Comparison of ENCODE assay signal across 8 cellular contexts in genomic region chr17:40559954-40560591, GRCh38. TPM values are rescaled to one million over a fixed set of nuclear protein-coding genes. Genes with fewer than 3 reads are reported as not detected.
DNase-seq lines count a peak whose midpoint lies in the region; ATAC-seq, FAIRE-seq and TF ChIP-seq lines count a peak whose summit lies in the region.

No MANE protein-coding gene starts in this region.

- H3K9me3 Mint-ChIP-seq in activated CD8-positive, alpha-beta T cell treated with anti-CD3 and anti-CD28 coated beads for 36 hours, result no peaks in the 10 kb centered on the region

- TF ChIP-seq CTCF in D721Med (IDR thresholded peaks at IDR 0.05; ENCODE audit: insufficient read depth, missing control alignments), result peak; percentile 100
- TF ChIP-seq CTCF in activated CD8-positive, alpha-beta T cell treated with anti-CD3 and anti-CD28 coated beads for 36 hours (IDR thresholded peaks at IDR 0.05), result peak; percentile 98
- TF ChIP-seq CTCF in lower lobe of right lung (IDR thresholded peaks at IDR 0.05), result peak; percentile 99

- no peaks in the 10 kb centered on the region for H3K9me3 ChIP-seq in duodenal mucosa (ENCODE audit: control insufficient read depth in 1 of 2, low read length in 2 of 2)
- no peaks in the 10 kb centered on the region for H3K9me3 ChIP-seq in lower lobe of right lung

- POLR2A ChIA-PET in activated CD8-positive, alpha-beta T cell treated with anti-CD3 and anti-CD28 coated beads for 36 hours (lab: Charles Lee), result interaction anchor here (0.6 to 22.7 kb wide), 22 partner anchors 8 to 1129 kb away, joined by 3 to 787 read pairs (median 5); partner anchors contain the start of genes EIF1, IGFBP4 and SMARCE1

- peak overlapping the region; percentile 56 to 65 for H3K4me3 ChIP-seq in duodenal mucosa (ENCODE audit: low read depth in 1 of 2, low read length in 2 of 2)
- peak overlapping the region; percentile 29 for H3K4me3 ChIP-seq in lower lobe of right lung

- H3K36me3 Mint-ChIP-seq in activated CD8-positive, alpha-beta T cell treated with anti-CD3 and anti-CD28 coated beads for 36 hours (ENCODE audit: low read depth), result peaks cover 100% of the 10 kb centered on the region

- H3K36me3 ChIP-seq in duodenal mucosa (ENCODE audit: control insufficient read depth in 1 of 2, insufficient read depth in 2 of 2, low read length in 2 of 2), result no peaks in the 10 kb centered on the region
- no peaks in the 10 kb centered on the region for H3K36me3 ChIP-seq in lower lobe of right lung

- intact Hi-C loops in activated CD8-positive, alpha-beta T cell treated with anti-CD3 and anti-CD28 coated beads for 36 hours (cut with micrococcal nuclease), result loop anchor here (2.0 kb wide), 1 partner anchor 19 kb away; no protein-coding TSS in a partner anchor
- intact Hi-C loops in lower lobe of right lung (cut with DNase I), result no loop called here

- H3K4me3 Mint-ChIP-seq in activated CD8-positive, alpha-beta T cell treated with anti-CD3 and anti-CD28 coated beads for 36 hours, result peak overlapping the region; percentile 96

- DNase-seq in D721Med (ENCODE audit: insufficient read length, low spot score) (peak; percentile 96), NCI-H748 (lab: John Stamatoyannopoulos, UW; ENCODE audit: unreplicated experiment) (peak; percentile 86), lower lobe of right lung (peak; percentile 89)
- DNase-seq in activated CD8-positive, alpha-beta T cell treated with anti-CD3 and anti-CD28 coated beads for 36 hours, result peak; percentile 86
- peak; percentile 77 to 79 for DNase-seq in stimulated activated CD4-positive, alpha-beta T cell treated with anti-CD3 and anti-CD28 coated beads, Interleukin-4, amount 100 ng/mL, for 4 hours

- ATAC-seq in HG03342 (IDR thresholded peaks at IDR 0.05; ENCODE audit: unreplicated experiment) (peak; percentile 30), lower lobe of right lung (peak; percentile 92 to 93), HG02938 (IDR thresholded peaks at IDR 0.05; ENCODE audit: unreplicated experiment) (no peak)
- ATAC-seq in activated CD8-positive, alpha-beta T cell treated with anti-CD3 and anti-CD28 coated beads for 36 hours, result peak; percentile 13

- FAIRE-seq in D721Med (lab: Jason Lieb, UNC), result no peak

- H3K27ac ChIP-seq in duodenal mucosa (ENCODE audit: low read depth, low read length), result no peak overlapping the region
- peak overlapping the region; percentile 77 for H3K27ac ChIP-seq in lower lobe of right lung

- H3K4me1 ChIP-seq in duodenal mucosa (ENCODE audit: control insufficient read depth in 1 of 2, insufficient read depth in 2 of 2, low read length in 2 of 2), result peaks cover 14 to 26% of the 10 kb centered on the region in 2 donors
- H3K4me1 ChIP-seq in lower lobe of right lung, result peaks cover 65% of the 10 kb centered on the region

- H3K27ac Mint-ChIP-seq in activated CD8-positive, alpha-beta T cell treated with anti-CD3 and anti-CD28 coated beads for 36 hours, result peak overlapping the region; percentile 99

- H3K9ac ChIP-seq in duodenal mucosa (ENCODE audit: low read depth in 1 of 2, low read length in 2 of 2), result peak overlapping the region; percentile 52 to 54

- H3K27me3 ChIP-seq in duodenal mucosa (ENCODE audit: control insufficient read depth in 1 of 2, insufficient read depth in 2 of 2, low read length in 2 of 2) (peaks cover 5 to 16% of the 10 kb centered on the region in 2 donors), lower lobe of right lung (ENCODE audit: low read depth) (no peaks in the 10 kb centered on the region)

- peaks cover 61% of the 10 kb centered on the region for H3K4me1 Mint-ChIP-seq in activated CD8-positive, alpha-beta T cell treated with anti-CD3 and anti-CD28 coated beads for 36 hours (ENCODE audit: low read depth)

- CTCF ChIA-PET in activated CD8-positive, alpha-beta T cell treated with anti-CD3 and anti-CD28 coated beads for 36 hours (lab: Charles Lee), result interaction anchor here (0.7 to 22.4 kb wide), 37 partner anchors 10 to 307 kb away, joined by 3 to 336 read pairs (median 6); partner anchors contain the start of genes KRT12 and TOP2A

- no peaks in the 10 kb centered on the region for H3K27me3 Mint-ChIP-seq in activated CD8-positive, alpha-beta T cell treated with anti-CD3 and anti-CD28 coated beads for 36 hours

RNA-seq across cellular contexts. Expression of gene CCR7, which starts 5.2 kb away (rescaled TPM):
- total RNA-seq in activated CD8-positive, alpha-beta T cell treated with anti-CD3 and anti-CD28 coated beads for 36 hours, result 100 to 1,000 TPM; 297 to 302 TPM
- total RNA-seq in lower lobe of right lung, result 2.2 TPM

RNA-seq across cellular contexts. Expression of gene TNS4, which starts 58.6 kb away (rescaled TPM):
- total RNA-seq in activated CD8-positive, alpha-beta T cell treated with anti-CD3 and anti-CD28 coated beads for 36 hours, result 1 to 10 TPM; 5.8 to 6.3 TPM
- 0.68 TPM for total RNA-seq in lower lobe of right lung

Comparison
In these comparisons a context has a peak if more than half of its experiments do, and no peak if none do; other contexts are left out.
1. RNA of gene CCR7, which starts 5.2 kb away (total RNA-seq): 297 to 302 TPM in activated CD8-positive, alpha-beta T cell treated with anti-CD3 and anti-CD28 coated beads for 36 hours; 2.2 TPM in lower lobe of right lung (single experiment); every median in the first group is over 10 times any median in the second.
2. Peak in every context shown above with its lines, with median percentiles within 50 percentile points of each other: DNase-seq and CTCF ChIP-seq.